8 cellular contexts compared by ENCODE assay signal in genomic region chr12:48818831-48819590, GRCh38. TPM values are rescaled to one million over a fixed set of nuclear protein-coding genes. Genes with fewer than 3 reads are reported as not detected.
DNase-seq lines count a peak whose midpoint lies in the region; ATAC-seq and TF ChIP-seq lines count a peak whose summit lies in the region.

No MANE protein-coding gene starts in this region.

- H2AFZ ChIP-seq in SU-DHL-6 (ENCODE audit: low read depth, low read length, severe bottlenecking) (no peak overlapping the region), osteoblast (ENCODE audit: low read length) (no peak overlapping the region)

- H3K79me2 ChIP-seq in SU-DHL-6 (ENCODE audit: insufficient read depth, low read length) (no peaks in the 10 kb centered on the region), osteoblast (ENCODE audit: insufficient read depth, low read length) (peaks cover 19% of the 10 kb centered on the region)

- peaks cover 15% of the 10 kb centered on the region for H3F3A ChIP-seq in SU-DHL-6 (ENCODE audit: insufficient read depth)

- H3K4me1 ChIP-seq in ectodermal cell (ENCODE audit: control insufficient read depth, insufficient read depth, low read length): peaks cover 29% of the 10 kb centered on the region
- H3K4me1 ChIP-seq in osteoblast (ENCODE audit: insufficient read depth, low read length): peaks cover 18% of the 10 kb centered on the region

- ATAC-seq in GM21576 (IDR thresholded peaks at IDR 0.05; ENCODE audit: unreplicated experiment): no peak

- H3K9me2 ChIP-seq in SU-DHL-6 (replicated peaks; ENCODE audit: insufficient read depth, low read length): no peaks in the 10 kb centered on the region

- H4K20me1 ChIP-seq in SU-DHL-6 (ENCODE audit: low read depth, low read length): no peaks in the 10 kb centered on the region
- H4K20me1 ChIP-seq in osteoblast (ENCODE audit: insufficient read depth, low read length): peaks cover 20% of the 10 kb centered on the region

- H3K9ac ChIP-seq in SU-DHL-6 (ENCODE audit: low read length): peak overlapping the region; percentile 61

- DNase-seq in NCI-H524 (lab: John Stamatoyannopoulos, UW) (peak; percentile 49 to 53), NCI-H524 treated with DMSO at 0.1 percent for 48 hours (lab: John Stamatoyannopoulos, UW) (no peak), osteoblast (ENCODE audit: insufficient read length, low spot score, missing footprints) (peak; percentile 65), NCI-H1092 (lab: John Stamatoyannopoulos, UW) (no peak), HUDEP-2 (lab: John Stamatoyannopoulos, UW; ENCODE audit: unreplicated experiment in 76 of 76) (no peak)

- H3K36me3 ChIP-seq in SU-DHL-6 (ENCODE audit: low read length) (no peaks in the 10 kb centered on the region), ectodermal cell (ENCODE audit: control insufficient read depth, insufficient read depth, low read length) (no peaks in the 10 kb centered on the region), osteoblast (ENCODE audit: insufficient read depth, low read length) (no peaks in the 10 kb centered on the region)

- 11% methylated on average over 37 of the region's 37 CpGs for WGBS in ectodermal cell, 2 experiments

- no peak overlapping the region for H3K27ac ChIP-seq in SU-DHL-6 (ENCODE audit: low read depth, low read length)
- H3K27ac ChIP-seq in ectodermal cell (ENCODE audit: insufficient read depth, low read depth, low read length, poor library complexity, severe bottlenecking): no peak overlapping the region
- H3K27ac ChIP-seq in osteoblast (ENCODE audit: low read depth, low read length): no peak overlapping the region

- no peaks in the 10 kb centered on the region for H3K27me3 ChIP-seq in SU-DHL-6 (ENCODE audit: low read length)
- H3K27me3 ChIP-seq in ectodermal cell (ENCODE audit: control insufficient read depth, insufficient read depth, low read length, poor library complexity, severe bottlenecking): peaks cover 26% of the 10 kb centered on the region
- no peaks in the 10 kb centered on the region for H3K27me3 ChIP-seq in osteoblast (ENCODE audit: insufficient read depth, low read length)

- peak overlapping the region; percentile 83 for H3K4me2 ChIP-seq in SU-DHL-6 (ENCODE audit: low read depth, low read length, poor library complexity, severe bottlenecking)
- H3K4me2 ChIP-seq in osteoblast (ENCODE audit: insufficient read depth, low read length): peak overlapping the region; percentile 88

- H3K4me3 ChIP-seq in SU-DHL-6 (ENCODE audit: insufficient read depth, low read length, poor library complexity, severe bottlenecking) (peak overlapping the region; percentile 63), ectodermal cell (ENCODE audit: insufficient read depth, low read depth, low read length) (peak overlapping the region; percentile 76), osteoblast (ENCODE audit: insufficient read depth, low read length) (peak overlapping the region; percentile 79)

- H3K9me3 ChIP-seq in SU-DHL-6 (ENCODE audit: insufficient read depth, low read length) (no peaks in the 10 kb centered on the region), ectodermal cell (ENCODE audit: control insufficient read depth, low read length) (no peaks in the 10 kb centered on the region), osteoblast (ENCODE audit: low read depth, low read length) (no peaks in the 10 kb centered on the region)

- TF ChIP-seq CTCF in SU-DHL-6 (IDR thresholded peaks at IDR 0.05; ENCODE audit: insufficient read depth, low read length, poor library complexity, severe bottlenecking) (peak; percentile 29), osteoblast (IDR thresholded peaks at IDR 0.05; ENCODE audit: extremely low read depth, low read depth, low read length) (no peak)

RNA-seq across cellular contexts. Expression of gene CACNB3, which starts 0.7 kb away (rescaled TPM):
- polyA plus RNA-seq in ectodermal cell (2013, experiment 1 of 4): 89.9 TPM
- 86.1 TPM for polyA plus RNA-seq in ectodermal cell (2013, experiment 2 of 4)
- polyA plus RNA-seq in ectodermal cell (2013, experiment 3 of 4): 69.9 TPM
- 76.3 TPM for polyA plus RNA-seq in ectodermal cell (2013, experiment 4 of 4)
- 10.9 and 15.2 TPM in 2 replicates for total RNA-seq in osteoblast

RNA-seq across cellular contexts. Expression of gene ADCY6, which starts 30.1 kb away (rescaled TPM):
- 68.4 TPM for polyA plus RNA-seq in ectodermal cell (2013, experiment 1 of 4)
- polyA plus RNA-seq in ectodermal cell (2013, experiment 2 of 4): 84.1 TPM
- polyA plus RNA-seq in ectodermal cell (2013, experiment 3 of 4): 51.6 TPM
- polyA plus RNA-seq in ectodermal cell (2013, experiment 4 of 4): 65.0 TPM
- total RNA-seq in osteoblast: 30.8 and 33.0 TPM in 2 replicates

RNA-seq across cellular contexts. Expression of gene DDX23, which starts 33.0 kb away (rescaled TPM):
- polyA plus RNA-seq in ectodermal cell (2013, experiment 1 of 4): 108 TPM
- 102 TPM for polyA plus RNA-seq in ectodermal cell (2013, experiment 2 of 4)
- polyA plus RNA-seq in ectodermal cell (2013, experiment 3 of 4): 65.4 TPM
- polyA plus RNA-seq in ectodermal cell (2013, experiment 4 of 4): 70.7 TPM
- total RNA-seq in osteoblast: 48.6 and 53.6 TPM in 2 replicates

RNA-seq across cellular contexts. Expression of gene RND1, which starts 46.7 kb away (rescaled TPM):
- 30.5 TPM for polyA plus RNA-seq in ectodermal cell (2013, experiment 1 of 4)
- 27.9 TPM for polyA plus RNA-seq in ectodermal cell (2013, experiment 2 of 4)
- polyA plus RNA-seq in ectodermal cell (2013, experiment 3 of 4): 29.8 TPM
- 35.8 TPM for polyA plus RNA-seq in ectodermal cell (2013, experiment 4 of 4)
- total RNA-seq in osteoblast: 0.29 and 0.36 TPM in 2 replicates

Comparison
In these comparisons a context has a peak if more than half of its experiments do, and no peak if none do; other contexts are left out.
1. DNase-seq: peak in NCI-H524 (2 of 2) and osteoblast (single experiment); none in NCI-H524 treated with DMSO at 0.1 percent for 48 hours (single experiment), NCI-H1092 (single experiment) and HUDEP-2 (0 of 76).
2. Peak in every context shown above with its lines, with median percentiles within 50 percentile points of each other: H3K4me3 ChIP-seq.